28 cellular contexts compared by ENCODE assay signal in the genomic region with DNA sequence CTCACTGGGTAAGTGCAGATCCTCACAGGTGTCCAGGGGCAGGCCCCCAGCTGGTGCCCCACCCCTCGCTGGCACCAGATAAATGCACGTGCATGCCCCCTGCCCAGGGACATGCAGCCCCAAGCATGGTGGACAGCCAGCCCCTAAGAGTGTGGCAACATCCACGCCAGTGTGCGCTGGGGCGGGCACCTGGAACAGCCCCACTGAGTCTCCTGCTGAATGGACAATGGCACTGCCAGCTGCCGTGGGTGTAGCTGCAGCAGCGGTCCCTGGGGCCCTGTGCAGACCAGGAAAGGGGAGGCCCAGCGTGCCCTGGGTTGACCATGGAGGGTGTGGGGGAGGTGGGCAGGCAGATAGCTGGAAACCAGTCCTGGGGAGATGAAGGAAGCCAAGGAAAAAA.
"Had no signal": no experiment of that assay in that cellular context is flagged by ENCODE, and none has a peak within 500 bp of the region (broad histone marks: within the 10 kb centered on the region; RNA-seq: fewer than 3 reads in every experiment).

No MANE protein-coding gene starts in this region.

- H3K4me1 ChIP-seq: left lung, pancreas, prostate gland, suprapubic skin, tibial artery, uterus had no signal

- H3K36me3 ChIP-seq: left lung, pancreas, prostate gland, suprapubic skin, thoracic aorta, tibial artery, uterus had no signal

- H3K4me3 Mint-ChIP-seq: immature natural killer cell; naive thymus-derived CD4-positive, alpha-beta T cell; natural killer cell treated with Interleukin-12 subunit alpha and Interleukin-12 subunit beta and Interleukin-15 and Interleukin-18, amount 100 ng/mL, for 72 hours; stimulated activated naive CD8-positive, alpha-beta T cell treated with anti-CD3 and anti-CD28 coated beads, Interleukin-15, Interleukin-2, amounts not matched to agents 100 ng/mL and 50 ng/mL, for 24 hours had no signal

- H3K36me3 Mint-ChIP-seq: immature natural killer cell; naive thymus-derived CD4-positive, alpha-beta T cell; natural killer cell treated with Interleukin-12 subunit alpha and Interleukin-12 subunit beta and Interleukin-15 and Interleukin-18, amount 100 ng/mL, for 72 hours had no signal

- H3K27me3 ChIP-seq: left lung, pancreas, suprapubic skin, tibial artery, uterus had no signal

- DNase-seq: hippocampal formation; immature natural killer cell; kidney; left colon; midbrain; mucosa of descending colon; naive thymus-derived CD4-positive, alpha-beta T cell; nucleus accumbens; retina; right cardiac atrium; stimulated activated CD4-positive, alpha-beta T cell treated with anti-CD3 and anti-CD28 coated beads, Interleukin-12 subunit alpha, Interleukin-12 subunit beta, amount 100 ng/mL, for 4 hours; stimulated activated CD4-positive, alpha-beta T cell treated with anti-CD3 and anti-CD28 coated beads, Interleukin-15, amount 100 ng/mL, for 24 hours; stimulated activated CD4-positive, alpha-beta T cell treated with anti-CD3 and anti-CD28 coated beads, Interleukin-2, amount 100 ng/mL, for 24 hours; stimulated activated CD4-positive, alpha-beta T cell treated with anti-CD3 and anti-CD28 coated beads, Interleukin-4, amount 100 ng/mL, for 1 hour; stimulated activated naive CD4-positive, alpha-beta T cell; tibial artery; trophoblast cell; uterus had no signal

- H3K27ac ChIP-seq: left lung, pancreas, prostate gland, skin epidermis, suprapubic skin, thoracic aorta, tibial artery, uterus had no signal

- H3K27ac Mint-ChIP-seq: immature natural killer cell; naive thymus-derived CD4-positive, alpha-beta T cell; natural killer cell treated with Interleukin-12 subunit alpha and Interleukin-12 subunit beta and Interleukin-15 and Interleukin-18, amount 100 ng/mL, for 72 hours; stimulated activated naive CD8-positive, alpha-beta T cell treated with anti-CD3 and anti-CD28 coated beads, Interleukin-15, Interleukin-2, amounts not matched to agents 100 ng/mL and 50 ng/mL, for 24 hours had no signal

- ATAC-seq: left colon; left lung; mucosa of descending colon; naive thymus-derived CD4-positive, alpha-beta T cell; pancreas; right cardiac atrium; sciatic nerve had no signal

- H3K4me3 ChIP-seq: left lung, lung, mucosa of descending colon, pancreas, prostate gland, skin epidermis, suprapubic skin, thoracic aorta, tibial artery, uterus had no signal

- H3K9me3 Mint-ChIP-seq: stimulated activated naive CD8-positive, alpha-beta T cell treated with anti-CD3 and anti-CD28 coated beads, Interleukin-15, Interleukin-2, amounts not matched to agents 100 ng/mL and 50 ng/mL, for 24 hours had no signal

- H3K27me3 Mint-ChIP-seq: natural killer cell treated with Interleukin-12 subunit alpha and Interleukin-12 subunit beta and Interleukin-15 and Interleukin-18, amount 100 ng/mL, for 72 hours had no signal

- H3K4me1 Mint-ChIP-seq: immature natural killer cell; naive thymus-derived CD4-positive, alpha-beta T cell had no signal

- H3K9me3 ChIP-seq: mucosa of descending colon, pancreas, prostate gland, suprapubic skin, thoracic aorta, tibial artery, uterus had no signal
